Comparison of ENCODE assay signal across 8 cellular contexts in the genomic region with DNA sequence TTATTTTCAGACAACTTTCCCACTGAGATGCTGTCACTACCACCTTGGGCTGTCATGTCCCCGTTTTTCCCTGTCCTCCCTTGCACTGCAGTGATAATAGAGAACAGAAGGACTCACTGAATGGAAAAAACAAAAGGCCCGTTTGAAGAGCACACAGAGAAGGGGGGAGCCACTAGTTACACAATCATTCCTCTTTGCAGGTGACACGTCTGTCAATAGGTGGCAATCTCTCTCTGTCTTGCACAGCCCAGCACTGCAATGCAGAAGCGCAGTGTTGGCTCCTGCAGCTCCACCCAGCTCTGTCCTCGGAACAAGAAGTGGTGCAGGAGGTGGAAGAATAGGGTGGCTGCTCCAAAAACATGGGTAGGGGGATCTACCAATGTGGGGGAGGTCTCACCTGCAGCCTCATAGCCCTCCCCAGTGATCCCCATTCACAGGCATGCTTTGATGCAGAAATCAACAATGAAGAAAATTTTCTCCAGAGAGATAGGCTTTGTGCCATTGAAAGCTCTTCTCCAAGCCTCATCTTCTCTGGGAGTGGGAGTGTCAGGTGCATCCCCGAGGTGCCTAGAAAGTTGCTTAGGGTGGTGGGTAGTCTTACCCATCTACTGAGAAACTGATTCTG. TPM values are rescaled to one million over a fixed set of nuclear protein-coding genes. Genes with fewer than 3 reads are reported as not detected.
A peak's percentile ranks its signal among the peaks of the same experiment; 100 is the strongest.
DNase-seq lines count a peak whose midpoint lies in the region; ATAC-seq, FAIRE-seq and TF ChIP-seq lines count a peak whose summit lies in the region.

No MANE protein-coding gene starts in this region.

- TF ChIP-seq CTCF in OCI-LY7 (conservative IDR thresholded peaks at IDR 0.05; ENCODE audit: low read length) (peak; percentile 81), chondrocyte (IDR thresholded peaks at IDR 0.05) (peak; percentile 75), HepG2 (CRISPR knock-in tag; IDR thresholded peaks at IDR 0.05) (peak; percentile 91), upper lobe of left lung (IDR thresholded peaks at IDR 0.05) (peak in 3 of 6 experiments; percentile 44 to 53 (median 50))

- FAIRE-seq in HepG2 (lab: Jason Lieb, UNC), result peak; percentile 89

- WGBS in HepG2 (ENCODE audit: low lambda C conversion rate), result 0% methylated on average over 6 of the region's 6 CpGs
- 17 to 20% methylated on average over 6 of the region's 6 CpGs for WGBS in upper lobe of left lung, 2 donors

- no TSS peak for BruUV-seq in OCI-LY7 (replicated peaks; lab: Mats Ljungman, UMichigan)
- no TSS peak for BruUV-seq in HepG2 (replicated peaks; lab: Mats Ljungman, UMichigan)

- peaks cover 81% of the 10 kb centered on the region for H3K4me1 Mint-ChIP-seq in chondrocyte (ENCODE audit: low read depth)

- ATAC-seq in GM21786 (IDR thresholded peaks at IDR 0.05; ENCODE audit: unreplicated experiment) (peak; percentile 43), HepG2 (peak; percentile 91), upper lobe of left lung (ENCODE audit: low FRiP score in 2 of 2) (peak; percentile 36 to 86)

- TF ChIP-seq RAD21 in HepG2 (CRISPR knock-in tag; IDR thresholded peaks at IDR 0.05), result peak; percentile 59

- H3K27me3 Mint-ChIP-seq in chondrocyte (ENCODE audit: low read depth), result no peaks in the 10 kb centered on the region

- no peak overlapping the region for H3K4me2 ChIP-seq in OCI-LY7 (ENCODE audit: low read length)
- peak overlapping the region; percentile 54 for H3K4me2 ChIP-seq in HepG2 (ENCODE audit: low read depth, low read length)

- no peaks in the 10 kb centered on the region for H3K9me3 ChIP-seq in OCI-LY7 (ENCODE audit: low read length)
- no peaks in the 10 kb centered on the region for H3K9me3 ChIP-seq in HepG2 (ENCODE audit: low read length)
- H3K9me3 ChIP-seq in upper lobe of left lung, result no peaks in the 10 kb centered on the region

- DNase-seq in GF-D8 (lab: John Stamatoyannopoulos, UW) (peak; percentile 54), KBM-7 (peak; percentile 80), OCI-LY7 (ENCODE audit: low spot score) (peak; percentile 65), chondrocyte (ENCODE audit: low spot score) (no peak), HepG2 (ENCODE audit: low spot score) (peak; percentile 76), upper lobe of left lung (peak in 1 of 2 donors; percentile 61), mesenteric fat pad (ENCODE audit: low spot score) (no peak)

- peak overlapping the region; percentile 98 for H3K27ac Mint-ChIP-seq in chondrocyte (ENCODE audit: unreplicated experiment)

- 0 out of 4 replicates have a peak, but pooled peaks of 1 of the 2 experiments have one; percentile 20 for TF ChIP-seq EP300 in HepG2 (IDR thresholded peaks at IDR 0.05; ENCODE audit: low read depth in 2 of 2, low read length in 2 of 2)
- no peak for TF ChIP-seq EP300 in HepG2 (CRISPR knock-in tag; IDR thresholded peaks at IDR 0.05; ENCODE audit: borderline replicate concordance)
- TF ChIP-seq EP300 in upper lobe of left lung (IDR thresholded peaks at IDR 0.05), result no peak

- in situ Hi-C loops in KBM-7 (cut with MboI; ENCODE audit: low pct_unique_long_range_greater_than_20kb, low sequenced_read_pairs), result no loop called here
- in situ Hi-C loops in HepG2 (cut with HindIII; ENCODE audit: extremely low pct_ligation_motif_present, low pct_unique_long_range_greater_than_20kb), result loop anchor here (5.0 kb wide), 1 partner anchor 177 kb away; no protein-coding TSS in a partner anchor

- H3K27ac ChIP-seq in OCI-LY7 (ENCODE audit: low read depth, low read length, poor library complexity, severe bottlenecking) (no peak overlapping the region), HepG2 (ENCODE audit: extremely low read length, insufficient read depth, low read length) (no peak overlapping the region), upper lobe of left lung (peak overlapping the region in 1 of 4 donors; percentile 74)

- H4K20me1 ChIP-seq in OCI-LY7 (ENCODE audit: insufficient read depth, low read length), result no peaks in the 10 kb centered on the region
- H4K20me1 ChIP-seq in HepG2 (ENCODE audit: insufficient read depth, low read length), result no peaks in the 10 kb centered on the region

- no peaks in the 10 kb centered on the region for H3K79me2 ChIP-seq in OCI-LY7 (ENCODE audit: insufficient read depth, low read depth, low read length)
- no peaks in the 10 kb centered on the region for H3K79me2 ChIP-seq in HepG2 (ENCODE audit: insufficient read depth, low read length)

- no peaks in the 10 kb centered on the region for H3K9me3 Mint-ChIP-seq in chondrocyte (ENCODE audit: low read depth)

- H3K9me2 ChIP-seq in OCI-LY7 (ENCODE audit: insufficient read depth, low read length), result no peaks in the 10 kb centered on the region

- peaks cover 1 to 3% of the 10 kb centered on the region in 2 experiments; a peak in 3 of 5 replicates for H3K27me3 ChIP-seq in HepG2 (ENCODE audit: control insufficient read depth in 1 of 2, insufficient read depth in 2 of 2, low read length in 2 of 2)
- H3K27me3 ChIP-seq in upper lobe of left lung, result no peaks in the 10 kb centered on the region

- CTCF ChIA-PET in OCI-LY7 (lab: Charles Lee; ENCODE audit: unreplicated experiment), result interaction anchor here (0.6 to 2.7 kb wide), 4 partner anchors 140 to 812 kb away, joined by 3 to 19 read pairs (median 3); no protein-coding TSS in a partner anchor
- CTCF ChIA-PET in HepG2 (lab: Yijun Ruan, JAX; ENCODE audit: low intra/inter-chr PET ratio, low total read pairs), result interaction anchor here (2.5 kb wide), 1 partner anchor 140 kb away, joined by 9 read pairs; no protein-coding TSS in a partner anchor

- H3K4me3 ChIP-seq in OCI-LY7 (ENCODE audit: low read depth, low read length, poor library complexity, severe bottlenecking) (no peak overlapping the region), HepG2 (replicated peaks in 1 of 3; ENCODE audit: insufficient read depth in 1 of 3, low read depth in 2 of 3, low read length in 3 of 3) (no peak overlapping the region), upper lobe of left lung (peak overlapping the region in 1 of 4 donors; percentile 17)

- POLR2A ChIA-PET in OCI-LY7 (lab: Charles Lee), result interaction anchor here (1.0 kb wide), 2 partner anchors 57 to 112 kb away, joined by 3 read pairs; no protein-coding TSS in a partner anchor
- POLR2A ChIA-PET in HepG2 (lab: Yijun Ruan, JAX), result no interaction called here

- H3K4me1 ChIP-seq in OCI-LY7 (ENCODE audit: insufficient read depth, low read length, poor library complexity, severe bottlenecking) (peaks cover 11% of the 10 kb centered on the region), HepG2 (ENCODE audit: insufficient read depth, low read length) (peaks cover 17% of the 10 kb centered on the region), upper lobe of left lung (peaks cover 18 to 46% (median 26%) of the 10 kb centered on the region in 4 donors)

- TF ChIP-seq POLR2A in HepG2 (IDR thresholded peaks at IDR 0.05; ENCODE audit: insufficient read depth in 1 of 2, low read depth in 2 of 2, low read length in 2 of 2), result no peak
- no peak for TF ChIP-seq POLR2A in upper lobe of left lung (IDR thresholded peaks at IDR 0.05)

- no peaks in the 10 kb centered on the region for H3K36me3 ChIP-seq in OCI-LY7 (ENCODE audit: insufficient read depth, low read length)
- H3K36me3 ChIP-seq in HepG2 (replicated peaks in 1 of 2; ENCODE audit: control insufficient read depth in 1 of 2, insufficient read depth in 2 of 2, low read length in 2 of 2), result no peaks in the 10 kb centered on the region
- H3K36me3 ChIP-seq in upper lobe of left lung, result no peaks in the 10 kb centered on the region

- no peak overlapping the region for H3K9ac ChIP-seq in HepG2 (ENCODE audit: insufficient read depth, low read depth, low read length)

- H2AFZ ChIP-seq in OCI-LY7 (ENCODE audit: low read length) (peak overlapping the region; percentile 99; the same call in 1 of the 2 replicates), HepG2 (ENCODE audit: low read length) (no peak overlapping the region)

- H3K36me3 Mint-ChIP-seq in chondrocyte (ENCODE audit: low read depth), result peaks cover 14% of the 10 kb centered on the region

- H3K4me3 Mint-ChIP-seq in chondrocyte (ENCODE audit: unreplicated experiment), result no peak overlapping the region

- intact Hi-C loops in OCI-LY7 (cut with micrococcal nuclease; ENCODE audit: unreplicated experiment) (loop anchor here (1.0 to 10.0 kb wide), 4 partner anchors 88 to 597 kb away; no protein-coding TSS in a partner anchor), HepG2 (cut with micrococcal nuclease; ENCODE audit: unreplicated experiment) (loop anchor here (5.0 kb wide), 1 partner anchor 527 kb away; no protein-coding TSS in a partner anchor)

TF ChIP-seq in HepG2, 621 proteins besides CTCF, POLR2A, EP300 and RAD21 (continues in another document):
- 0 out of 2 replicates have a peak, but pooled peaks have one; percentile 29 for TF ChIP-seq FOXO1 (CRISPR knock-in tag; IDR thresholded peaks at IDR 0.05)
- no peak for TF ChIP-seq ZNF567 (CRISPR knock-in tag; IDR thresholded peaks at IDR 0.05; ENCODE audit: borderline replicate concordance)
- TF ChIP-seq CBX1 (IDR thresholded peaks at IDR 0.05; ENCODE audit: low read depth), result no peak

RNA-seq across cellular contexts. Expression of a gene that starts 31.8 kb away (rescaled TPM):
- total RNA-seq in OCI-LY7 (2014; rRNA removed; shearing (Covaris generic)), result 0.03 and 0.09 TPM in 2 replicates
- total RNA-seq in OCI-LY7 (2022) (0.74 and 0.79 TPM in 2 replicates), chondrocyte (2,561 to 3,511 TPM (median 3,398 TPM) in 3 replicates), HepG2 (2016; rRNA removed; fragmentation: Illumina TruSeq; extraction: Trizol) (0.07 and 0.17 TPM in 2 replicates), upper lobe of left lung (100 to 1,000 TPM in 3 of 6 donors, 10 to 100 TPM in 3; 35.6 to 480 (median 120) TPM), mesenteric fat pad (1,301 TPM)
- total RNA-seq in HepG2 (2016; cell fraction: cytosol; rRNA removed; fragmentation: Illumina TruSeq; extraction: Trizol; ENCODE audit: low read depth), result not detected in 2 replicates
- total RNA-seq in HepG2 (2016; cell fraction: insoluble cytoplasmic fraction; rRNA removed; fragmentation: Illumina TruSeq; extraction: Trizol), result 0.19 and 0.30 TPM in 2 replicates
- total RNA-seq in HepG2 (2016; cell fraction: membrane; rRNA removed; fragmentation: Illumina TruSeq; extraction: Trizol), result 0.14 TPM in 1 of 2 replicates, not detected in the other
- 0.22 and 0.25 TPM in 2 replicates for total RNA-seq in HepG2 (2016; cell fraction: nucleus; rRNA removed; fragmentation: Illumina TruSeq; extraction: Trizol)
- 0.18 and 0.29 TPM in 2 replicates for polyA plus RNA-seq in HepG2 (2011; rRNA removed)
- polyA plus RNA-seq in HepG2 (2011; cell fraction: cytosol; rRNA removed), result 0.12 and 0.40 TPM in 2 replicates
- polyA plus RNA-seq in HepG2 (2011; cell fraction: nucleus; rRNA removed), result 0.64 and 1.1 TPM in 2 replicates
- 0.11 and 0.23 TPM in 2 replicates for polyA plus RNA-seq in HepG2 (2012)
- polyA plus RNA-seq in HepG2 (2016; cell fraction: cytosol; fragmentation: Illumina TruSeq; extraction: Trizol; ENCODE audit: low read depth), result not detected in 2 replicates
- 0.14 and 0.49 TPM in 2 replicates for polyA plus RNA-seq in HepG2 (2016; cell fraction: insoluble cytoplasmic fraction; fragmentation: Illumina TruSeq; extraction: Trizol; ENCODE audit: low read depth)
- polyA plus RNA-seq in HepG2 (2016; cell fraction: membrane; fragmentation: Illumina TruSeq; extraction: Trizol; ENCODE audit: low read depth), result 0.03 and 0.05 TPM in 2 replicates
- not detected in 2 replicates for polyA plus RNA-seq in HepG2 (2016; cell fraction: nucleus; fragmentation: Illumina TruSeq; extraction: Trizol; ENCODE audit: insufficient read depth, low read depth)
- polyA minus RNA-seq in HepG2 (2011; rRNA and poly(A)+ RNA removed; ENCODE audit: low replicate concordance), result 1.3 and 8.9 TPM in 2 replicates
- 0.69 TPM in 1 of 2 replicates, not detected in the other for polyA minus RNA-seq in HepG2 (2011; cell fraction: cytosol; rRNA and poly(A)+ RNA removed)
- polyA minus RNA-seq in HepG2 (2011; cell fraction: nucleus; rRNA and poly(A)+ RNA removed), result 0.62 and 2.8 TPM in 2 replicates

Comparison
In these comparisons a context has a peak if more than half of its experiments do, and no peak if none do; other contexts are left out.
1. DNase-seq: peak in GF-D8 (single experiment), KBM-7 (single experiment), OCI-LY7 (single experiment) and HepG2 (single experiment); none in chondrocyte (single experiment) and mesenteric fat pad (single experiment).
2. RNA of a gene that starts 31.8 kb away (total RNA-seq): 2,561 to 3,511 TPM in chondrocyte, 1,301 TPM in mesenteric fat pad (single experiment) and 35.6 to 480 TPM in upper lobe of left lung; 0.03 to 0.79 TPM in OCI-LY7 and 0.07 to 0.30 TPM in HepG2; every median in the first group is over 10 times any median in the second.
3. Peak in every context shown above with its lines, with median percentiles within 50 percentile points of each other: ATAC-seq.